In the genomic region with DNA sequence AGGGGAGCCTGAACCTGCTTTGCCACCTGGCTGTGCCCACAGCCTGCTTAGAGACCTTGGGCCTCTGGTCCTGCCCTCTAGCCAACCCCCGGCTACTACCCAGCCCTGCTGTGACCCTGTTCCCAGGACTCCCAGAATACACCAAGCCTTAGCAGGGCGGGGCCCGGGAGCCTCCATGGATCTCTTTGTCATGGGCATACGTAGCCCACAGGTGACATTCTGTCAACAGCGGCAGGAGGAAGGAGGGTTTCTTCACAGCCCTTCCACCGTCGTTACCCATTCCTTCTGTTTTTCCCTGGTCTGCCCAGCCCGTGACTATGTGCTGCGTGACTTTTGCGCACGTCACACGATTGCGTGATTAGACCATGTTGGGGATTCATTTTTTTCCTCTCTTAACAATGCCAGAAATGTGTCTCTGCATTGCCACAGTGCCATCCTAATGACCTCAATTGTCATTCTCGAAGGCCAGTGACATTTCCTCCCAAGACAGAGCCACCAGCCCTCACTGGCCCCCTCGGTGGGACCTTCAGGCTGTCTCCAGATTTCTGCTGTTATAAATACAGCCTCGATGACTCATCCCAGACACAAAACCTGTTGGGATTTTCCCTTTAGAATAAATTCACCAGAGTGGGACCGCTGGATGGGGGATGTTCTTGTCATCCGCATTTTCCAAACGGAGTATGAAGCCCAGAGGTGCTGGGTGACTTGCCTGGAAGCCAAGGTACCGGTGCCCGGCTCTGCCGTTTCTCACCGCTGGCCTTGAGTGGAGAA, we compare ENCODE assay signal across 11 cellular contexts. TPM values are rescaled to one million over a fixed set of nuclear protein-coding genes. Genes with fewer than 3 reads are reported as not detected.
A peak's percentile ranks its signal among the peaks of the same experiment; 100 is the strongest.
DNase-seq lines count a peak whose midpoint lies in the region; ATAC-seq and TF ChIP-seq lines count a peak whose summit lies in the region.
"Had no signal": no experiment of that assay in that cellular context is flagged by ENCODE, and none has a peak within 500 bp of the region (broad histone marks: within the 10 kb centered on the region; RNA-seq: fewer than 3 reads in every experiment).

No MANE protein-coding gene starts in this region.

- H3K27me3 ChIP-seq in thoracic aorta (replicated peaks; ENCODE audit: insufficient read depth) = no peaks in the 10 kb centered on the region
- no peaks in the 10 kb centered on the region for H3K27me3 ChIP-seq in aorta (ENCODE audit: control insufficient read depth in 1 of 2, insufficient read depth in 2 of 2, low read length in 1 of 2)

- peaks cover 40% of the 10 kb centered on the region for H3K27me3 Mint-ChIP-seq in T-helper 17 cell
- peaks cover 91% of the 10 kb centered on the region for H3K27me3 Mint-ChIP-seq in activated naive CD4-positive, alpha-beta T cell treated with anti-CD3 and anti-CD28 coated beads, Interleukin-2, amount 10 ng/mL, durations not matched to agents 7 days and 5 days

- H3K4me1 Mint-ChIP-seq in T-helper 17 cell = no peaks in the 10 kb centered on the region
- no peaks in the 10 kb centered on the region for H3K4me1 Mint-ChIP-seq in activated naive CD4-positive, alpha-beta T cell treated with anti-CD3 and anti-CD28 coated beads, Interleukin-2, amount 10 ng/mL, durations not matched to agents 7 days and 5 days

- no peak overlapping the region for H3K27ac Mint-ChIP-seq in T-helper 17 cell
- no peak overlapping the region for H3K27ac Mint-ChIP-seq in activated naive CD4-positive, alpha-beta T cell treated with anti-CD3 and anti-CD28 coated beads, Interleukin-2, amount 10 ng/mL, durations not matched to agents 7 days and 5 days

- DNase-seq in HT1080 (ENCODE audit: low read depth) (peak; percentile 46), amniotic epithelial cell (ENCODE audit: low read depth) (peak; percentile 32), fibroblast of the aortic adventitia (ENCODE audit: low read depth) (peak; percentile 35), thoracic aorta (ENCODE audit: low spot score) (no peak), T-helper 17 cell (no peak), aorta (no peak)
- no peak for DNase-seq in activated naive CD4-positive, alpha-beta T cell treated with anti-CD3 and anti-CD28 coated beads, Interleukin-2, amount 10 ng/mL, durations not matched to agents 7 days and 5 days
- DNase-seq: activated CD8-positive, alpha-beta memory T cell treated with anti-CD3 and anti-CD28 coated beads for 24 hours; H7; NCI-H187 had no signal

- no peaks in the 10 kb centered on the region for H3K9me3 Mint-ChIP-seq in activated naive CD4-positive, alpha-beta T cell treated with anti-CD3 and anti-CD28 coated beads, Interleukin-2, amount 10 ng/mL, durations not matched to agents 7 days and 5 days
- H3K9me3 Mint-ChIP-seq: IgD-negative memory B cell had no signal

- no peaks in the 10 kb centered on the region for H3K36me3 Mint-ChIP-seq in T-helper 17 cell (ENCODE audit: low read depth)
- no peaks in the 10 kb centered on the region for H3K36me3 Mint-ChIP-seq in activated naive CD4-positive, alpha-beta T cell treated with anti-CD3 and anti-CD28 coated beads, Interleukin-2, amount 10 ng/mL, durations not matched to agents 7 days and 5 days
- H3K36me3 Mint-ChIP-seq: IgD-negative memory B cell had no signal

- CTCF ChIA-PET in activated naive CD4-positive, alpha-beta T cell treated with anti-CD3 and anti-CD28 coated beads, Interleukin-2, amount 10 ng/mL, durations not matched to agents 7 days and 5 days (lab: Charles Lee) = no interaction called here

- ATAC-seq in thoracic aorta (ENCODE audit: insufficient number of reproducible peaks, low FRiP score, low read depth) = no peak
- ATAC-seq in T-helper 17 cell = no peak
- no peak for ATAC-seq in aorta (ENCODE audit: low FRiP score)

- H3K4me3 ChIP-seq in fibroblast of the aortic adventitia (ENCODE audit: low read depth, low read length) = no peak overlapping the region
- no peak overlapping the region for H3K4me3 ChIP-seq in thoracic aorta
- H3K4me3 ChIP-seq in aorta (ENCODE audit: low read length in 2 of 2) = no peak overlapping the region

- peak overlapping the region; percentile 44 to 71 for H3K27ac ChIP-seq in thoracic aorta
- no peak overlapping the region for H3K27ac ChIP-seq in aorta (ENCODE audit: low read depth in 1 of 2, low read length in 2 of 2)

- TF ChIP-seq CTCF in fibroblast of the aortic adventitia (IDR thresholded peaks at IDR 0.05; ENCODE audit: insufficient read depth, low read length) = no peak
- TF ChIP-seq CTCF in thoracic aorta (IDR thresholded peaks at IDR 0.05) = no peak

- H3K4me3 Mint-ChIP-seq in T-helper 17 cell = no peak overlapping the region
- H3K4me3 Mint-ChIP-seq in activated naive CD4-positive, alpha-beta T cell treated with anti-CD3 and anti-CD28 coated beads, Interleukin-2, amount 10 ng/mL, durations not matched to agents 7 days and 5 days = no peak overlapping the region

- no peaks in the 10 kb centered on the region for H3K36me3 ChIP-seq in thoracic aorta
- no peaks in the 10 kb centered on the region for H3K36me3 ChIP-seq in aorta (ENCODE audit: control insufficient read depth in 1 of 2, insufficient read depth in 2 of 2, low read length in 1 of 2)

- WGBS in aorta, 2 donors = 84% methylated on average over 23 of the region's 23 CpGs

- H3K9me3 ChIP-seq in thoracic aorta = no peaks in the 10 kb centered on the region
- no peaks in the 10 kb centered on the region for H3K9me3 ChIP-seq in T-helper 17 cell (ENCODE audit: control insufficient read depth, low read length, poor library complexity, severe bottlenecking)
- no peaks in the 10 kb centered on the region for H3K9me3 ChIP-seq in aorta (ENCODE audit: control insufficient read depth, low read length)

- intact Hi-C loops in aorta (cut with DNase I) = loop anchor here in 1 of 2 donors (5.0 kb wide), 1 partner anchor 50 kb away; no protein-coding TSS in a partner anchor

- H3K4me1 ChIP-seq in thoracic aorta (ENCODE audit: control insufficient read depth in 1 of 2, low read depth in 2 of 2) (peaks cover 13 to 24% of the 10 kb centered on the region in 2 donors), aorta (ENCODE audit: control insufficient read depth in 1 of 2, insufficient read depth in 2 of 2, low read length in 2 of 2) (no peaks in the 10 kb centered on the region)

RNA-seq across cellular contexts. Expression of a gene that starts 9.0 kb away (rescaled TPM):
- 0.03 TPM in 1 of 2 replicates, not detected in the other for total RNA-seq in HT1080 (2014; rRNA removed; shearing (Covaris generic))
- polyA plus RNA-seq in HT1080 (2015; cell fraction: cytosol; rRNA removed) = 0.37 TPM in 1 of 2 replicates, not detected in the other
- 0.03 and 0.16 TPM in 2 replicates for polyA plus RNA-seq in HT1080 (2015; cell fraction: nucleus; rRNA removed)
- total RNA-seq in fibroblast of the aortic adventitia (ENCODE audit: low replicate concordance) (0.09 TPM in 1 of 2 replicates, not detected in the other), thoracic aorta (10 to 100 TPM in 1 of 2 donors, 1 to 10 TPM in 1; 3.2 to 16.9 TPM), T-helper 17 cell (not detected), aorta (1 to 10 TPM; 4.7 to 5.5 TPM)
- 1 to 10 TPM; 1.4 to 3.8 TPM for polyA plus RNA-seq in aorta
- polyA plus RNA-seq: IgD-negative memory B cell had no signal

RNA-seq across cellular contexts. Expression of a gene that starts 24.7 kb away (rescaled TPM):
- total RNA-seq in HT1080 (2014; rRNA removed; shearing (Covaris generic)) = not detected in 2 replicates
- polyA plus RNA-seq in HT1080 (2015; cell fraction: cytosol; rRNA removed) = not detected in 2 replicates
- polyA plus RNA-seq in HT1080 (2015; cell fraction: nucleus; rRNA removed) = not detected in 2 replicates
- total RNA-seq in fibroblast of the aortic adventitia (ENCODE audit: low replicate concordance) (15.1 and 26.1 TPM in 2 replicates), thoracic aorta (10 to 100 TPM; 31.9 to 51.3 TPM), T-helper 17 cell (not detected), aorta (10 to 100 TPM; 19.4 to 20.1 TPM)
- polyA plus RNA-seq in aorta = 10 to 100 TPM; 28.4 to 33.6 TPM

RNA-seq across cellular contexts. Expression of a gene that starts 56.9 kb away (rescaled TPM):
- not detected in 2 replicates for total RNA-seq in HT1080 (2014; rRNA removed; shearing (Covaris generic))
- 0.14 TPM in 1 of 2 replicates, not detected in the other for polyA plus RNA-seq in HT1080 (2015; cell fraction: cytosol; rRNA removed)
- not detected in 2 replicates for polyA plus RNA-seq in HT1080 (2015; cell fraction: nucleus; rRNA removed)
- total RNA-seq in fibroblast of the aortic adventitia (ENCODE audit: low replicate concordance) (not detected in 2 replicates), thoracic aorta (not detected), T-helper 17 cell (not detected), aorta (not detected)
- 10 to 100 TPM in 1 of 2 donors, under 1 TPM in 1; 0.10 to 54.8 TPM for polyA plus RNA-seq in aorta
- polyA plus RNA-seq: IgD-negative memory B cell had no signal

Comparison
In these comparisons a context has a peak if more than half of its experiments do, and no peak if none do; other contexts are left out.
1. DNase-seq: peak in HT1080 (single experiment), amniotic epithelial cell (single experiment) and fibroblast of the aortic adventitia (single experiment); none in thoracic aorta (single experiment), T-helper 17 cell (0 of 3), aorta (0 of 2) and activated naive CD4-positive, alpha-beta T cell treated with anti-CD3 and anti-CD28 coated beads, Interleukin-2, amount 10 ng/mL, durations not matched to agents 7 days and 5 days (single experiment).
2. H3K27ac ChIP-seq: peak in thoracic aorta (2 of 2); none in aorta (0 of 2).
3. RNA of a gene that starts 24.7 kb away (total RNA-seq): 31.9 to 51.3 TPM in thoracic aorta, 19.4 to 20.1 TPM in aorta and 15.1 to 26.1 TPM in fibroblast of the aortic adventitia; not detected in T-helper 17 cell and not detected in HT1080; every median in the first group is over 10 times any median in the second.